In genomic region chr5:129988453-129988852, GRCh38 we compare ENCODE assay signal across 10 cellular contexts.
"Had no signal": no experiment of that assay in that cellular context is flagged by ENCODE, and none has a peak within 500 bp of the region (broad histone marks: within the 10 kb centered on the region; RNA-seq: fewer than 3 reads in every experiment).

No MANE protein-coding gene starts in this region.

- H3K4me1 ChIP-seq: HAP-1 had no signal

- H3K4me1 Mint-ChIP-seq: GM23338 had no signal

- FAIRE-seq: H54 had no signal

- ATAC-seq: GM23338, HCT116 had no signal

- H3K27ac ChIP-seq: GM23248 had no signal

- H3K4me2 ChIP-seq: GM23338 had no signal

- H3K9ac ChIP-seq: GM23248 had no signal

- H2AFZ ChIP-seq: GM23248, GM23338 had no signal

- H3K36me3 ChIP-seq: HAP-1 had no signal

- H3K4me3 ChIP-seq: GM23248, GM23338, HAP-1 had no signal

- H3K4me3 Mint-ChIP-seq: GM23338, H9, HFFc6 had no signal

- H3K27ac Mint-ChIP-seq: GM23338, H9, HFFc6 had no signal

- H3K9me3 ChIP-seq: HAP-1 had no signal

- DNase-seq: GM23248, GOT3, H7, H9, HCEC 1CT, HFFc6 had no signal
